Comparison of ENCODE assay signal across 2 cellular contexts in genomic region chr7:100521909-100522600, GRCh38.
TF ChIP-seq lines count a peak whose summit lies in the region.

No MANE protein-coding gene starts in this region.

TF ChIP-seq in Ishikawa, 13 proteins besides CTCF, POLR2A, EP300 and RAD21:
- TF ChIP-seq USF1 (IDR thresholded peaks at IDR 0.05) = peak; percentile 76
TF ChIP-seq in Ishikawa: peak in this region for 1; not testable (repeated sequence) for 12.

TF ChIP-seq in K562, 482 proteins besides CTCF, POLR2A, EP300 and RAD21:
- peak; percentile 78 for TF ChIP-seq RAD51 (IDR thresholded peaks at IDR 0.05; ENCODE audit: borderline replicate concordance, low read depth)
- peak; percentile 33 for TF ChIP-seq RBM25 (IDR thresholded peaks at IDR 0.05; ENCODE audit: low read depth, low read length, severe bottlenecking)
- peak; percentile 84 for TF ChIP-seq USF2 (CRISPR knock-in tag; IDR thresholded peaks at IDR 0.05)
- peak; percentile 60 for TF ChIP-seq USF1 (CRISPR knock-in tag; IDR thresholded peaks at IDR 0.05)
- TF ChIP-seq CBFA2T2 (conservative IDR thresholded peaks at IDR 0.05) = 0 out of 2 replicates have a peak, but pooled peaks have one; percentile 3
